In the genomic region with DNA sequence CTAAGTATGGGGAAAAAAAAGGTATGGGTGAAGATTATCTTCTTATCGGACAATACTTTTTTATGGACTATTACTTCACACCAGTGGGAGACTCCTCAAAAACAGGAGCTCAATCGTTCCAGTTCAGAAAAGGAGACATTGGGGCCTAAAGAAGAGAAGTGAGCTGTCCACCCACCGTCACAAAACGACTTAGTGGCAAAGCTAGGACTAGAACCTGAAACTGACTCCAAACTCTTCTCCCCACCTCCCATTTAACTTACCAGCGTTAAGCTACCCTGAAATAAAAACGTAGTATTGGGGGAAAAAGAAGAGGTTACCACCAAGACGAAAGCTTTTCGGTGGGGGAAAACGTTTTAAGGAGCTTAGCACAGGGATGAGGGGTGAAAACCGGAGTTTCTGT, we compare ENCODE assay signal across 8 cellular contexts. TPM values are rescaled to one million over a fixed set of nuclear protein-coding genes. Genes with fewer than 3 reads are reported as not detected.
DNase-seq lines count a peak whose midpoint lies in the region; ATAC-seq and TF ChIP-seq lines count a peak whose summit lies in the region.

No MANE protein-coding gene starts in this region.

- no peaks in the 10 kb centered on the region for H3K36me3 ChIP-seq in testis (ENCODE audit: low read depth, missing control alignments)

- no peaks in the 10 kb centered on the region for H3K4me1 ChIP-seq in testis

- TF ChIP-seq CTCF in testis (IDR thresholded peaks at IDR 0.05) = no peak

- 4% methylated on average over 10 of the region's 10 CpGs for WGBS in testis, 2 donors

- TF ChIP-seq POLR2A in testis (IDR thresholded peaks at IDR 0.05) = no peak

- H3K36me3 Mint-ChIP-seq in activated naive CD8-positive, alpha-beta T cell treated with anti-CD3 and anti-CD28 coated beads, Interleukin-2, amount 50 U/mL, for 24 hours (ENCODE audit: low read depth) = peaks cover 23% of the 10 kb centered on the region

- peak overlapping the region; percentile 92 for H3K4me3 Mint-ChIP-seq in activated naive CD8-positive, alpha-beta T cell treated with anti-CD3 and anti-CD28 coated beads, Interleukin-2, amount 50 U/mL, for 24 hours

- no peaks in the 10 kb centered on the region for H3K27me3 ChIP-seq in testis

- intact Hi-C loops in testis (cut with DNase I; ENCODE audit: low total_unique reads) = no loop called here

- peak overlapping the region; percentile 87 for H3K27ac Mint-ChIP-seq in activated naive CD8-positive, alpha-beta T cell treated with anti-CD3 and anti-CD28 coated beads, Interleukin-2, amount 50 U/mL, for 24 hours

- no peaks in the 10 kb centered on the region for H3K9me3 Mint-ChIP-seq in activated naive CD8-positive, alpha-beta T cell treated with anti-CD3 and anti-CD28 coated beads, Interleukin-2, amount 50 U/mL, for 24 hours

- no peaks in the 10 kb centered on the region for H3K9me3 ChIP-seq in testis

- ATAC-seq in HG02973 (IDR thresholded peaks at IDR 0.05; ENCODE audit: unreplicated experiment) (peak; percentile 4), HG03439 (IDR thresholded peaks at IDR 0.05; ENCODE audit: unreplicated experiment) (no peak), HG02610 (IDR thresholded peaks at IDR 0.05; ENCODE audit: unreplicated experiment) (no peak)
- no peak for ATAC-seq in activated naive CD8-positive, alpha-beta T cell treated with anti-CD3 and anti-CD28 coated beads, Interleukin-2, amount 50 U/mL, for 24 hours

- H3K27me3 Mint-ChIP-seq in activated naive CD8-positive, alpha-beta T cell treated with anti-CD3 and anti-CD28 coated beads, Interleukin-2, amount 50 U/mL, for 24 hours = peaks cover 2% of the 10 kb centered on the region

- no peak for DNase-seq in activated naive CD8-positive, alpha-beta T cell treated with anti-CD3 and anti-CD28 coated beads, Interleukin-2, amount 50 U/mL, for 24 hours
- peak; percentile 8 for DNase-seq in kidney tubule cell (ENCODE audit: low spot score)
- no peak for DNase-seq in testis
- no peak for DNase-seq in GOT3 (lab: John Stamatoyannopoulos, UW)

- peak overlapping the region; percentile 65 to 89 for H3K27ac ChIP-seq in testis

- peaks cover 33% of the 10 kb centered on the region for H3K4me1 Mint-ChIP-seq in activated naive CD8-positive, alpha-beta T cell treated with anti-CD3 and anti-CD28 coated beads, Interleukin-2, amount 50 U/mL, for 24 hours

- H3K4me3 ChIP-seq in GM08714 (ENCODE audit: low read length) (peak overlapping the region; percentile 99), testis (peak overlapping the region; percentile 75 to 86)

RNA-seq across cellular contexts. Expression of gene GTF3C3, which starts 0.5 kb away (rescaled TPM):
- 10 to 100 TPM; 40.1 to 47.2 TPM for total RNA-seq in testis
- polyA plus RNA-seq in testis (ENCODE audit: insufficient read depth, low read depth, low replicate concordance) = 28.1 TPM

RNA-seq across cellular contexts. Expression of gene C2orf66, which starts 10.2 kb away (rescaled TPM):
- total RNA-seq in testis = 1 to 10 TPM in 1 of 2 donors, not detected in 1; 1.2 TPM
- 0.87 TPM for polyA plus RNA-seq in testis (ENCODE audit: insufficient read depth, low read depth, low replicate concordance)
